ENCODE assay signal across 1 cellular context in the genomic region with DNA sequence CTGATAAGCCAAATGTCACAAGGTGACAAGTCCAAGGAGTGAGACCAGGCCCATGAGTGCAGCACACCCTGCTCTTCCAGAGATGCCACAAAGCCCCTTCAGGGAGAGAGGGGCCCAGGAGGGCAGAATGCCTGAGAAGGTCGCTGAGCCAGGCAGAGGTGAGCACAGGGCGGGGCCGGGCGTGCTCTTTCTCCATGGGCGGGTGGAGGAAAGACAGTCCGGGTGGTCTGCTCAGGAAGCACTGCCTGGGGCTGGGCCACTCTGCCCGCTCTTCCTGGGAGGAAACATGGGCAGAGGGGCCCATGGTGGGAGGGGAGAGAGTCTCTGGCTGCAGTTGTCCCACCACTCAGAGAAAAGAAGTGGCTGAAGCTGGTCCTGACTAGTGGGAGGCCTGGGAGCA.
TF ChIP-seq lines count a peak whose summit lies in the region.

No MANE protein-coding gene starts in this region.

TF ChIP-seq in H1, 55 proteins besides CTCF, POLR2A, EP300 and RAD21:
- TF ChIP-seq TEAD4 (IDR thresholded peaks at IDR 0.05; ENCODE audit: low read depth, low read length): no peak
- no peak for TF ChIP-seq RNF2 (IDR thresholded peaks at IDR 0.05; ENCODE audit: borderline replicate concordance, low read depth, low read length, missing control alignments, poor library complexity, severe bottlenecking)
- no peak for TF ChIP-seq TAF7 (optimal IDR thresholded peaks at IDR 0.05; ENCODE audit: borderline replicate concordance, low read depth, low read length)
- TF ChIP-seq TCF12 (IDR thresholded peaks at IDR 0.05; ENCODE audit: low read depth, low read length): no peak
- TF ChIP-seq JUND (IDR thresholded peaks at IDR 0.05; ENCODE audit: low read length): no peak
- no peak for TF ChIP-seq EZH2 (IDR thresholded peaks at IDR 0.05; ENCODE audit: low read depth, low read length, severe bottlenecking)
